8 cellular contexts compared by ENCODE assay signal in genomic region chr11:69637956-69638871, GRCh38. TPM values are rescaled to one million over a fixed set of nuclear protein-coding genes. Genes with fewer than 3 reads are reported as not detected.
DNase-seq lines count a peak whose midpoint lies in the region; ATAC-seq and TF ChIP-seq lines count a peak whose summit lies in the region.

No MANE protein-coding gene starts in this region.

- H3K27me3 ChIP-seq in lung (ENCODE audit: control insufficient read depth, insufficient read depth), result no peaks in the 10 kb centered on the region

- 2% methylated on average over 66 to 76 of the region's 76 CpGs for WGBS in lung, 2 donors

- DNase-seq in ELF-1 (ENCODE audit: low read depth, low spot score), result peak; percentile 88
- peak; percentile 45 for DNase-seq in NCI-H526 treated with DMSO at 0.1 percent for 48 hours (lab: John Stamatoyannopoulos, UW)
- DNase-seq in dermis microvascular lymphatic vessel endothelial cell (ENCODE audit: low read depth in 2 of 2), result peak; percentile 71 to 84
- no peak for DNase-seq in lung (ENCODE audit: low spot score)
- no peak for DNase-seq in HPDE6-E6E7 (ENCODE audit: extremely low spot score)
- no peak for DNase-seq in NOMO-1 treated with dmso at 0.1 percent for 144 hours (lab: John Stamatoyannopoulos, UW; ENCODE audit: unreplicated experiment)
- DNase-seq in cortex of kidney (lab: John Stamatoyannopoulos, UW), result no peak

- H3K4me3 ChIP-seq in lung, result no peak overlapping the region

- ATAC-seq in lung (ENCODE audit: insufficient read depth, low FRiP score) (no peak), GM19324 (IDR thresholded peaks at IDR 0.05; ENCODE audit: low FRiP score, unreplicated experiment) (no peak)

- peaks cover 0 to 13% of the 10 kb centered on the region in 2 donors for H3K4me1 ChIP-seq in lung (ENCODE audit: control insufficient read depth in 2 of 2, insufficient read depth in 2 of 2, low read length in 2 of 2)

- H3K36me3 ChIP-seq in lung (ENCODE audit: control insufficient read depth in 2 of 2, insufficient read depth in 2 of 2, low read length in 2 of 2), result no peaks in the 10 kb centered on the region

- no peak for TF ChIP-seq CTCF in lung (IDR thresholded peaks at IDR 0.05; ENCODE audit: control extremely low read depth, extremely low read depth)

- H3K9me3 ChIP-seq in lung (ENCODE audit: control insufficient read depth in 2 of 2, insufficient read depth in 1 of 2, low read length in 1 of 2), result no peaks in the 10 kb centered on the region

- peak overlapping the region; percentile 36 to 50 for H3K27ac ChIP-seq in lung (ENCODE audit: low read depth in 1 of 2, low read length in 1 of 2)

RNA-seq across cellular contexts. Expression of gene CCND1, which starts 2.7 kb away (rescaled TPM):
- total RNA-seq in dermis microvascular lymphatic vessel endothelial cell (222 and 302 TPM in 2 replicates), lung (100 to 1,000 TPM; 101 to 190 TPM)
- 10 to 100 TPM; 32.1 to 67.5 TPM for polyA plus RNA-seq in lung

RNA-seq across cellular contexts. Expression of gene LTO1, which starts 36.9 kb away (rescaled TPM):
- total RNA-seq in dermis microvascular lymphatic vessel endothelial cell (10.1 and 10.6 TPM in 2 replicates), lung (10 to 100 TPM; 12.4 to 25.9 TPM)
- polyA plus RNA-seq in lung, result 10 to 100 TPM; 12.8 to 27.5 TPM

Comparison
In these comparisons a context has a peak if more than half of its experiments do, and no peak if none do; other contexts are left out.
1. DNase-seq: peak in ELF-1 (single experiment), NCI-H526 treated with DMSO at 0.1 percent for 48 hours (single experiment) and dermis microvascular lymphatic vessel endothelial cell (2 of 2); none in lung (single experiment), HPDE6-E6E7 (single experiment), NOMO-1 treated with dmso at 0.1 percent for 144 hours (single experiment) and cortex of kidney (single experiment).